Comparison of ENCODE assay signal across 18 cellular contexts in genomic region chr3:161055210-161055609, GRCh38.
"Had no signal": no experiment of that assay in that cellular context is flagged by ENCODE, and none has a peak within 500 bp of the region (broad histone marks: within the 10 kb centered on the region; RNA-seq: fewer than 3 reads in every experiment).

No MANE protein-coding gene starts in this region.

- DNase-seq: dorsolateral prefrontal cortex; effector CD8-positive, alpha-beta T cell; heart left ventricle; hippocampal formation; kidney glomerular epithelial cell; naive thymus-derived CD4-positive, alpha-beta T cell; psoas muscle; retina; stimulated activated CD4-positive, alpha-beta T cell treated with anti-CD3 and anti-CD28 coated beads, Interleukin-2, amount 100 ng/mL, for 24 hours; stimulated activated CD4-positive, alpha-beta T cell treated with anti-CD3 and anti-CD28 coated beads, Interleukin-4, amount 100 ng/mL, for 4 hours; stimulated activated naive B cell treated with anti-CD40 and anti-IgM and Interleukin-4, amounts not matched to agents 10 μg/mL and 1 μg/mL and 100 μg/mL, for 72 hours; stimulated activated naive CD8-positive, alpha-beta T cell treated with anti-CD3 and anti-CD28 coated beads, Interleukin-15, amount 100 ng/mL, for 72 hours; testis; upper lobe of right lung had no signal

- H3K4me1 ChIP-seq: heart left ventricle, psoas muscle, testis, tibial nerve, upper lobe of right lung, vagina had no signal

- H3K9me3 ChIP-seq: heart left ventricle, neutrophil, psoas muscle, testis, tibial nerve, upper lobe of right lung, vagina had no signal

- H3K27ac Mint-ChIP-seq: naive thymus-derived CD4-positive, alpha-beta T cell; stimulated activated naive B cell treated with anti-CD40 and anti-IgM and Interleukin-4, amounts not matched to agents 10 μg/mL and 1 μg/mL and 100 μg/mL, for 72 hours; stimulated activated naive CD8-positive, alpha-beta T cell treated with anti-CD3 and anti-CD28 coated beads, Interleukin-15, amount 100 ng/mL, for 72 hours had no signal

- H3K36me3 Mint-ChIP-seq: stimulated activated naive B cell treated with anti-CD40 and anti-IgM and Interleukin-4, amounts not matched to agents 10 μg/mL and 1 μg/mL and 100 μg/mL, for 72 hours had no signal

- H3K4me3 ChIP-seq: dorsolateral prefrontal cortex, heart left ventricle, psoas muscle, skin epidermis, testis, tibial nerve, upper lobe of right lung, vagina had no signal

- H3K27ac ChIP-seq: dorsolateral prefrontal cortex, heart left ventricle, neutrophil, psoas muscle, skin epidermis, testis, tibial nerve, upper lobe of right lung, vagina had no signal

- H3K4me3 Mint-ChIP-seq: naive thymus-derived CD4-positive, alpha-beta T cell; stimulated activated naive B cell treated with anti-CD40 and anti-IgM and Interleukin-4, amounts not matched to agents 10 μg/mL and 1 μg/mL and 100 μg/mL, for 72 hours; stimulated activated naive CD8-positive, alpha-beta T cell treated with anti-CD3 and anti-CD28 coated beads, Interleukin-15, amount 100 ng/mL, for 72 hours had no signal

- H3K27me3 ChIP-seq: dorsolateral prefrontal cortex, heart left ventricle, neutrophil, testis, tibial nerve, upper lobe of right lung, vagina had no signal

- H3K27me3 Mint-ChIP-seq: stimulated activated naive B cell treated with anti-CD40 and anti-IgM and Interleukin-4, amounts not matched to agents 10 μg/mL and 1 μg/mL and 100 μg/mL, for 72 hours; stimulated activated naive CD8-positive, alpha-beta T cell treated with anti-CD3 and anti-CD28 coated beads, Interleukin-15, amount 100 ng/mL, for 72 hours had no signal

- H3K9me3 Mint-ChIP-seq: stimulated activated naive CD8-positive, alpha-beta T cell treated with anti-CD3 and anti-CD28 coated beads, Interleukin-15, amount 100 ng/mL, for 72 hours had no signal

- H3K36me3 ChIP-seq: heart left ventricle, neutrophil, tibial nerve, upper lobe of right lung, vagina had no signal
